11 cellular contexts compared by ENCODE assay signal in the genomic region with DNA sequence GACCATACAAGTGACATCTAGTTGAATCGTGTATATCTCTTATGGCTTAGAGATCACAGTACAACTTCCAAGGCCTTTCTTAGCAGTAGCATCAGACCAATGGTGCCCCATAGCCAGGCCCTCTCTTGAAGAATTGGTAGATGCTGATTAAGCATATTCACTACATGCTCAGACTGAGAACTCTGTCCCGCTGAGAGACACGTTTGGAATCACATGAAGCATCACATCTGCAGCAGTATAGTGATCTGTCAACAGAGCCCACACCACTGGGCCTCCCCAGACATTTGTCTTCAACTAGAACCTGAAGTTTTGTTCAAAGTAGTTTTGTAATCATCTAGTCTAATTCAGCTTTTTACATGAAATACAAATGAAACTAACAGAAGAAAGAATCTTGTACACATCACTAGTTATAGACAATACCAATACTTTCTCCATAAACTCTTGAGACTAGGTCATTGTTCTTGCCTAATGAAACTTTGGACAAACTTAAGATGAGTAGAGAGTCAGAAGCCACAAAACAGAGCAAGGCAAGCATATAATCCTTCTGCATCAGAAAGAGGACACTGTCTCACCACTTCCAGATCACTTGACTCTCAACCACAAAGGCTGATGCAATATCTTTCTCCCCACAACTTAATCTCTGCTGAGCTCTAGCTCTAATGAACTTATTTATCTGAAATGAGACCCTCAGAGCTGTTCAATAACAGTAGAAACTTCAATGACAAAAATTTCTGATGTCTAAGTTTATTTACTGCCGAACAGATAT.
DNase-seq lines count a peak whose midpoint lies in the region; TF ChIP-seq lines count a peak whose summit lies in the region.
"Had no signal": no experiment of that assay in that cellular context is flagged by ENCODE, and none has a peak within 500 bp of the region (broad histone marks: within the 10 kb centered on the region; RNA-seq: fewer than 3 reads in every experiment).

No MANE protein-coding gene starts in this region.

- no peak overlapping the region for H2AFZ ChIP-seq in MM.1S (ENCODE audit: low read length)

- peaks cover 10% of the 10 kb centered on the region for H3F3A ChIP-seq in MM.1S (ENCODE audit: insufficient read depth, low read length)

- no peaks in the 10 kb centered on the region for H4K20me1 ChIP-seq in MM.1S (ENCODE audit: insufficient read depth, low read length)

- no peak overlapping the region for H3K9ac ChIP-seq in MM.1S (ENCODE audit: low read length)

- peak; percentile 5 for DNase-seq in NCI-H2107 treated with DMSO at 0.1 percent for 48 hours (lab: John Stamatoyannopoulos, UW; ENCODE audit: unreplicated experiment)
- no peak for DNase-seq in NCI-H2107 (lab: John Stamatoyannopoulos, UW)
- DNase-seq in MM.1S = peak; percentile 68
- DNase-seq in astrocyte of the hippocampus (ENCODE audit: low read depth, low spot score) = peak; percentile 57
- peak; percentile 96 for DNase-seq in renal cortical epithelial cell (ENCODE audit: low read depth)
- DNase-seq in NCI-H345 treated with DMSO at 0.1 percent for 48 hours (lab: John Stamatoyannopoulos, UW; ENCODE audit: unreplicated experiment) = no peak
- DNase-seq in NCI-H2171 (lab: John Stamatoyannopoulos, UW) = no peak
- no peak for DNase-seq in germinal center (ENCODE audit: low spot score)
- DNase-seq: activated CD4-positive, alpha-beta memory T cell treated with anti-CD3 and anti-CD28 coated beads, Interleukin-2, amount 10 ng/mL, durations not matched to agents 7 days and 5 days; pancreas had no signal

- peaks cover 14% of the 10 kb centered on the region for H3K4me1 ChIP-seq in MM.1S (ENCODE audit: low read length)
- H3K4me1 ChIP-seq: pancreas had no signal

- H3K4me2 ChIP-seq in MM.1S (ENCODE audit: low read depth, low read length) = peak overlapping the region; percentile 28

- H3K9me2 ChIP-seq in MM.1S (replicated peaks; ENCODE audit: insufficient read depth, low read length) = no peaks in the 10 kb centered on the region

- no peaks in the 10 kb centered on the region for H3K36me3 ChIP-seq in MM.1S (replicated peaks; ENCODE audit: insufficient read depth, low read length)
- H3K36me3 ChIP-seq: pancreas had no signal

- TF ChIP-seq CTCF in MM.1S (IDR thresholded peaks at IDR 0.05; ENCODE audit: low read length) = no peak

- peak overlapping the region; percentile 57; the same call in 1 of the 2 replicates for H3K27ac ChIP-seq in MM.1S (ENCODE audit: low read length)
- H3K27ac ChIP-seq: 22Rv1, pancreas had no signal

- H3K27me3 ChIP-seq in MM.1S (replicated peaks; ENCODE audit: insufficient read depth, low read length) = no peaks in the 10 kb centered on the region; the same call in 1 of the 2 replicates
- H3K27me3 ChIP-seq: pancreas had no signal

- no peak overlapping the region for H3K4me3 ChIP-seq in MM.1S (ENCODE audit: low read length)
- H3K4me3 ChIP-seq: pancreas had no signal

- H3K79me2 ChIP-seq in MM.1S (ENCODE audit: low read length) = no peaks in the 10 kb centered on the region

- no peaks in the 10 kb centered on the region for H3K9me3 ChIP-seq in MM.1S (replicated peaks; ENCODE audit: insufficient read depth, low read length)
- H3K9me3 ChIP-seq: pancreas had no signal

Comparison
In these comparisons a context has a peak if more than half of its experiments do, and no peak if none do; other contexts are left out.
1. DNase-seq: peak in NCI-H2107 treated with DMSO at 0.1 percent for 48 hours (single experiment), MM.1S (single experiment), astrocyte of the hippocampus (single experiment) and renal cortical epithelial cell (single experiment); none in NCI-H2107 (single experiment), NCI-H345 treated with DMSO at 0.1 percent for 48 hours (single experiment), NCI-H2171 (single experiment) and germinal center (single experiment).